ENCODE assay signal across 1 cellular context in genomic region chr9:128818099-128818838, GRCh38.
TF ChIP-seq lines count a peak whose summit lies in the region.

Gene ENDOG, plus strand, starts transcription at chr9:128818500. Its CDS starts 185 bp downstream, at chr9:128818685.

TF ChIP-seq in HepG2, 621 proteins besides CTCF, POLR2A, EP300 and RAD21 (continued from another document and continues in another):
- TF ChIP-seq ZNF142 (CRISPR knock-in tag; IDR thresholded peaks at IDR 0.05) (0 out of 2 replicates have a peak, but pooled peaks have one; percentile 4), ZFP90 (CRISPR knock-in tag; IDR thresholded peaks at IDR 0.05; ENCODE audit: borderline replicate concordance) (no peak), ZBED4 (CRISPR knock-in tag; IDR thresholded peaks at IDR 0.05; ENCODE audit: borderline replicate concordance) (peak; percentile 77; the same call in 1 of the 2 replicates), ISX (CRISPR knock-in tag; conservative IDR thresholded peaks at IDR 0.05) (no peak), SMAD9 (CRISPR knock-in tag; IDR thresholded peaks at IDR 0.05) (no peak), ZFP91 (CRISPR knock-in tag; IDR thresholded peaks at IDR 0.05; ENCODE audit: borderline replicate concordance) (peak; percentile 99), NFIC (IDR thresholded peaks at IDR 0.05; ENCODE audit: low read length) (no peak), TBX2 (CRISPR knock-in tag; IDR thresholded peaks at IDR 0.05; ENCODE audit: borderline replicate concordance) (no peak; the same call in 1 of the 2 replicates), CBX2 (IDR thresholded peaks at IDR 0.05; ENCODE audit: low read depth, low read length) (no peak), CBX2 (CRISPR knock-in tag; IDR thresholded peaks at IDR 0.05; ENCODE audit: low read depth) (no peak), ZNF7 (CRISPR knock-in tag; IDR thresholded peaks at IDR 0.05) (no peak), PPARG (CRISPR knock-in tag; conservative IDR thresholded peaks at IDR 0.05) (peak; percentile 44; the same call in 1 of the 2 replicates), ZNF335 (CRISPR knock-in tag; IDR thresholded peaks at IDR 0.05) (0 out of 2 replicates have a peak, but pooled peaks have one; percentile 31), ZNF180 (CRISPR knock-in tag; IDR thresholded peaks at IDR 0.05; ENCODE audit: borderline replicate concordance, low read depth) (no peak), HHEX (CRISPR knock-in tag; IDR thresholded peaks at IDR 0.05) (no peak), ZNF609 (CRISPR knock-in tag; IDR thresholded peaks at IDR 0.05; ENCODE audit: borderline replicate concordance) (no peak), TP53 (CRISPR knock-in tag; conservative IDR thresholded peaks at IDR 0.05) (0 out of 2 replicates have a peak, but pooled peaks have one; percentile 60), DNMT3B (CRISPR knock-in tag; conservative IDR thresholded peaks at IDR 0.05) (no peak), ZNF747 (CRISPR knock-in tag; IDR thresholded peaks at IDR 0.05; ENCODE audit: borderline replicate concordance) (no peak; the same call in 1 of the 2 replicates), BRD4 (CRISPR knock-in tag; IDR thresholded peaks at IDR 0.05) (no peak), DR1 (CRISPR knock-in tag; IDR thresholded peaks at IDR 0.05) (peak; percentile 89), ZNF333 (CRISPR knock-in tag; IDR thresholded peaks at IDR 0.05; ENCODE audit: borderline replicate concordance) (0 out of 2 replicates have a peak, but pooled peaks have one; percentile 45), ZBTB14 (CRISPR knock-in tag; IDR thresholded peaks at IDR 0.05) (no peak), ZNF841 (CRISPR knock-in tag; IDR thresholded peaks at IDR 0.05; ENCODE audit: borderline replicate concordance) (no peak), ZFY (CRISPR knock-in tag; IDR thresholded peaks at IDR 0.05) (peak; percentile 65), RBM39 (IDR thresholded peaks at IDR 0.05; ENCODE audit: low read depth, low read length, poor library complexity, severe bottlenecking) (peak; percentile 41), JDP2 (CRISPR knock-in tag; IDR thresholded peaks at IDR 0.05; ENCODE audit: borderline replicate concordance) (no peak), MIER3 (CRISPR knock-in tag; IDR thresholded peaks at IDR 0.05; ENCODE audit: borderline replicate concordance) (peak; percentile 79; the same call in 1 of the 2 replicates), GATA4 (IDR thresholded peaks at IDR 0.05; ENCODE audit: borderline replicate concordance, low read depth) (peak; percentile 80), ELF4 (CRISPR knock-in tag; IDR thresholded peaks at IDR 0.05; ENCODE audit: borderline replicate concordance) (peak; percentile 24; the same call in 1 of the 2 replicates), NFIB (CRISPR knock-in tag; IDR thresholded peaks at IDR 0.05; ENCODE audit: borderline replicate concordance) (no peak), SMAD1 (CRISPR knock-in tag; IDR thresholded peaks at IDR 0.05; ENCODE audit: borderline replicate concordance, low read depth) (no peak), KLF16 (CRISPR knock-in tag; IDR thresholded peaks at IDR 0.05) (peak in 1 of 2 experiments; percentile 76; a peak in 2 of 4 replicates), NFE2L1 (CRISPR knock-in tag; IDR thresholded peaks at IDR 0.05; ENCODE audit: borderline replicate concordance) (no peak), ZSCAN12 (CRISPR knock-in tag; IDR thresholded peaks at IDR 0.05) (no peak), ZNF777 (CRISPR knock-in tag; IDR thresholded peaks at IDR 0.05) (peak; percentile 87), ZBTB4 (CRISPR knock-in tag; IDR thresholded peaks at IDR 0.05; ENCODE audit: borderline replicate concordance) (peak; percentile 61; the same call in 1 of the 2 replicates), GABPB1 (CRISPR knock-in tag; IDR thresholded peaks at IDR 0.05) (peak; percentile 57), ZNF337 (CRISPR knock-in tag; IDR thresholded peaks at IDR 0.05; ENCODE audit: borderline replicate concordance, low read depth) (0 out of 2 replicates have a peak, but pooled peaks have one; percentile 33)
